ENCODE assay signal across 9 cellular contexts in genomic region chr4:10093273-10093621, GRCh38. TPM values are rescaled to one million over a fixed set of nuclear protein-coding genes. Genes with fewer than 3 reads are reported as not detected.
DNase-seq lines count a peak whose midpoint lies in the region; ATAC-seq and TF ChIP-seq lines count a peak whose summit lies in the region.
"Had no signal": no experiment of that assay in that cellular context is flagged by ENCODE, and none has a peak within 500 bp of the region (broad histone marks: within the 10 kb centered on the region; RNA-seq: fewer than 3 reads in every experiment).

No MANE protein-coding gene starts in this region.

- H3K23ac ChIP-seq in mesenchymal stem cell (ENCODE audit: low read length in 2 of 2) = no peak overlapping the region

- peak overlapping the region; percentile 40 to 55 for H3K18ac ChIP-seq in mesenchymal stem cell (ENCODE audit: low read depth in 1 of 2, low read length in 2 of 2)

- H3K79me1 ChIP-seq in mesenchymal stem cell (replicated peaks; ENCODE audit: low read length, poor library complexity, severe bottlenecking) = peaks cover 3% of the 10 kb centered on the region

- peak overlapping the region; percentile 85 for H2BK5ac ChIP-seq in mesenchymal stem cell (ENCODE audit: low read depth, low read length, poor library complexity, severe bottlenecking)

- no peaks in the 10 kb centered on the region for H3K27me3 Mint-ChIP-seq in activated CD4-positive, alpha-beta T cell treated with anti-CD3 and anti-CD28 coated beads for 36 hours

- H3K9me3 Mint-ChIP-seq in activated CD4-positive, alpha-beta T cell treated with anti-CD3 and anti-CD28 coated beads for 36 hours (ENCODE audit: low read depth) = no peaks in the 10 kb centered on the region

- H3K27me3 ChIP-seq in breast epithelium (no peaks in the 10 kb centered on the region), mesenchymal stem cell (ENCODE audit: control insufficient read depth in 1 of 2, insufficient read depth in 1 of 2, low read length in 2 of 2) (no peaks in the 10 kb centered on the region)

- H3K4me3 ChIP-seq in breast epithelium = peak overlapping the region in 1 of 3 donors; percentile 16
- no peak overlapping the region for H3K4me3 ChIP-seq in mesenchymal stem cell (ENCODE audit: insufficient read depth in 1 of 2, low read depth in 1 of 2, low read length in 2 of 2)
- H3K4me3 ChIP-seq: A549 had no signal

- CTCF ChIA-PET in activated CD4-positive, alpha-beta T cell treated with anti-CD3 and anti-CD28 coated beads for 36 hours (lab: Charles Lee) = interaction anchor here (1.2 kb wide), 1 partner anchor 24 kb away, joined by 5 read pairs; the partner anchor contains the start of gene WDR1

- H2AK5ac ChIP-seq in mesenchymal stem cell (ENCODE audit: low read length, severe bottlenecking) = peak overlapping the region; percentile 92

- intact Hi-C loops in activated CD4-positive, alpha-beta T cell treated with anti-CD3 and anti-CD28 coated beads for 36 hours (cut with DNase I, micrococcal nuclease) = no loop called here
- intact Hi-C loops in breast epithelium (cut with DNase I; ENCODE audit: low total_unique reads) = no loop called here

- no peaks in the 10 kb centered on the region for H3K36me3 ChIP-seq in breast epithelium
- H3K36me3 ChIP-seq in mesenchymal stem cell (ENCODE audit: control insufficient read depth in 1 of 2, insufficient read depth in 2 of 2, low read depth in 1 of 2, low read length in 2 of 2) = peaks cover 62 to 86% of the 10 kb centered on the region in 2 experiments

- no peak for DNase-seq in activated CD4-positive, alpha-beta T cell treated with anti-CD3 and anti-CD28 coated beads for 36 hours
- no peak for DNase-seq in activated CD4-positive, alpha-beta T cell treated with anti-CD3 and anti-CD28 coated beads for 4 hours
- DNase-seq in breast epithelium (ENCODE audit: low spot score in 2 of 2) (no peak), mesenchymal stem cell (no peak), nucleus accumbens (lab: John Stamatoyannopoulos, UW) (no peak)
- no peak for DNase-seq in stimulated activated CD4-positive, alpha-beta T cell treated with anti-CD3 and anti-CD28 coated beads, Interleukin-2, amount 100 ng/mL, for 48 hours

- peaks cover 70% of the 10 kb centered on the region for H3K4me1 Mint-ChIP-seq in activated CD4-positive, alpha-beta T cell treated with anti-CD3 and anti-CD28 coated beads for 36 hours

- H3K4me1 ChIP-seq in breast epithelium = peaks cover 12 to 20% of the 10 kb centered on the region in 2 donors
- H3K4me1 ChIP-seq in mesenchymal stem cell (ENCODE audit: control insufficient read depth, insufficient read depth, low read depth, low read length) = peaks cover 89% of the 10 kb centered on the region

- peak overlapping the region; percentile 88 for H3K27ac Mint-ChIP-seq in activated CD4-positive, alpha-beta T cell treated with anti-CD3 and anti-CD28 coated beads for 36 hours

- peak overlapping the region; percentile 45 for H3K4me3 Mint-ChIP-seq in activated CD4-positive, alpha-beta T cell treated with anti-CD3 and anti-CD28 coated beads for 36 hours

- H4K8ac ChIP-seq in mesenchymal stem cell (ENCODE audit: low read length) = peak overlapping the region; percentile 79

- TF ChIP-seq CTCF in breast epithelium (IDR thresholded peaks at IDR 0.05) = no peak

- H3K9me3 ChIP-seq in breast epithelium = no peaks in the 10 kb centered on the region
- H3K9me3 ChIP-seq in mesenchymal stem cell (ENCODE audit: control insufficient read depth, low read length) = no peaks in the 10 kb centered on the region
- H3K9me3 ChIP-seq: A549 had no signal

- no peak overlapping the region for H2AFZ ChIP-seq in mesenchymal stem cell (ENCODE audit: low read depth, low read length)

- H3K4me2 ChIP-seq in mesenchymal stem cell (ENCODE audit: low read length, poor library complexity, severe bottlenecking) = no peak overlapping the region
- H3K4me2 ChIP-seq: A549 had no signal

- H2BK120ac ChIP-seq in mesenchymal stem cell (ENCODE audit: low read depth, low read length) = peak overlapping the region; percentile 36

- H3K9ac ChIP-seq in mesenchymal stem cell (ENCODE audit: low read length) = peak overlapping the region; percentile 39

- ATAC-seq in activated CD4-positive, alpha-beta T cell treated with anti-CD3 and anti-CD28 coated beads for 36 hours = no peak
- no peak for ATAC-seq in HG02885 (IDR thresholded peaks at IDR 0.05; ENCODE audit: poor library complexity, unreplicated experiment)
- ATAC-seq: A549 had no signal

- 93% methylated on average over 11 of the region's 11 CpGs for WGBS in mesenchymal stem cell

- peaks cover 72% of the 10 kb centered on the region for H3K36me3 Mint-ChIP-seq in activated CD4-positive, alpha-beta T cell treated with anti-CD3 and anti-CD28 coated beads for 36 hours (ENCODE audit: low read depth)

- peak overlapping the region; percentile 64 to 82 for H3K27ac ChIP-seq in breast epithelium
- H3K27ac ChIP-seq in mesenchymal stem cell (ENCODE audit: low read length, poor library complexity, severe bottlenecking) = peak overlapping the region; percentile 98
- peak overlapping the region; percentile 29 for H3K27ac ChIP-seq in temporal lobe (ENCODE audit: low read depth, low read length)
- H3K27ac ChIP-seq: A549 had no signal

- peak overlapping the region; percentile 48 to 53 for H3K4ac ChIP-seq in mesenchymal stem cell (ENCODE audit: low read depth in 1 of 2, low read length in 2 of 2)

- H2BK15ac ChIP-seq in mesenchymal stem cell (ENCODE audit: low read depth, poor library complexity, severe bottlenecking) = no peak overlapping the region

- peak overlapping the region; percentile 85 for H4K91ac ChIP-seq in mesenchymal stem cell (ENCODE audit: low read length)

- peak overlapping the region in 1 of 2 experiments; percentile 62 for H3K14ac ChIP-seq in mesenchymal stem cell (ENCODE audit: low read length in 2 of 2)

- no peak for TF ChIP-seq POLR2A in breast epithelium (IDR thresholded peaks at IDR 0.05)

- peak overlapping the region; percentile 4 to 68 for H2BK12ac ChIP-seq in mesenchymal stem cell (ENCODE audit: low read length in 2 of 2)

- POLR2A ChIA-PET in activated CD4-positive, alpha-beta T cell treated with anti-CD3 and anti-CD28 coated beads for 36 hours (lab: Charles Lee) = interaction anchor here (4.8 kb wide), 1 partner anchor 25 kb away, joined by 59 read pairs; the partner anchor contains the start of gene WDR1

RNA-seq across cellular contexts. Expression of gene WDR1, which starts 23.4 kb away (rescaled TPM):
- 100 to 1,000 TPM; 308 to 354 TPM for total RNA-seq in activated CD4-positive, alpha-beta T cell treated with anti-CD3 and anti-CD28 coated beads for 36 hours
- total RNA-seq in breast epithelium = 100 to 1,000 TPM in 2 of 3 donors, 10 to 100 TPM in 1; 93.9 to 142 (median 127) TPM
- polyA plus RNA-seq in mesenchymal stem cell (2013, experiment 1 of 2) = 208 TPM
- 215 TPM for polyA plus RNA-seq in mesenchymal stem cell (2013, experiment 2 of 2)
- 59.7 TPM for total RNA-seq in temporal lobe

Comparison
In these comparisons a context has a peak if more than half of its experiments do, and no peak if none do; other contexts are left out.
1. H3K27ac ChIP-seq: peak in every context shown above with its lines; median percentile 98 in mesenchymal stem cell; 73 in breast epithelium; 29 in temporal lobe.